ENCODE assay signal across 25 cellular contexts in the genomic region with DNA sequence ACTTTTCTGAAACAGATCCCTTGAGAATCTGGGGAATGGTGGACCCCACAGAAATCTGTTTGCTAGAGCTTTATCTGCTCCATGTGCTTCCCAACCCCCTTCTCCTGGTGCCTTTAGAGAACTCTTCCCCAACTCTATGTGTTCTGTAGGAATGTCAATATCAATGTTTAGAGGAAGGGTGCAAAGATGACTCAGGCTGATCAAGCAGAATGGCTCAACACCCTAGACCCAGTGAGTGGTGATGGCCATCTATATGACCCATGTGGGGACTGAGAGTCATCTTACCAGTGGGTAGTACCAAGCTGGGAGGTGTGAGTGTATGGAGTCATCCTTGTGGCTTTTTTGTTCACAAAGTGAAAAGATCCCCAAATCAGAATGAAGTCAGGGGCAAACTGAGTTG.
A peak's percentile ranks its signal among the peaks of the same experiment; 100 is the strongest.
DNase-seq lines count a peak whose midpoint lies in the region; ATAC-seq, FAIRE-seq and TF ChIP-seq lines count a peak whose summit lies in the region.
"Had no signal": no experiment of that assay in that cellular context is flagged by ENCODE, and none has a peak within 500 bp of the region (broad histone marks: within the 10 kb centered on the region; RNA-seq: fewer than 3 reads in every experiment).

No MANE protein-coding gene starts in this region.

- H3K4me1 ChIP-seq in PC-3 (ENCODE audit: insufficient read depth, low read length): no peaks in the 10 kb centered on the region
- H3K4me1 ChIP-seq: BE2C, BLaER1 had no signal

- no peaks in the 10 kb centered on the region for H3K9me3 ChIP-seq in PC-3 (ENCODE audit: low read length)
- H3K9me3 ChIP-seq: BE2C, BLaER1 had no signal

- no peak overlapping the region for H2AFZ ChIP-seq in PC-3 (ENCODE audit: low read length)

- H3K36me3 ChIP-seq in PC-3 (ENCODE audit: low read depth, low read length): no peaks in the 10 kb centered on the region
- no peaks in the 10 kb centered on the region for H3K36me3 ChIP-seq in bronchial epithelial cell (ENCODE audit: control insufficient read depth, insufficient read depth, low read length)
- H3K36me3 ChIP-seq: BE2C, BLaER1 had no signal

- no peak overlapping the region for H3K27ac ChIP-seq in PC-3 (ENCODE audit: low read length)
- H3K27ac ChIP-seq: BLaER1 had no signal

- H3K4me3 ChIP-seq in PC-3 (ENCODE audit: low read length) (no peak overlapping the region), bronchial epithelial cell (ENCODE audit: low read depth, low read length) (no peak overlapping the region)
- H3K4me3 ChIP-seq: BLaER1, GM12878 had no signal

- H3K27me3 ChIP-seq in PC-3 (ENCODE audit: low read length) (no peaks in the 10 kb centered on the region), bronchial epithelial cell (ENCODE audit: control insufficient read depth, insufficient read depth, low read length) (no peaks in the 10 kb centered on the region)
- H3K27me3 ChIP-seq: BE2C, BLaER1 had no signal

- no peak overlapping the region for H3K4me2 ChIP-seq in PC-3 (ENCODE audit: low read length)
- H3K4me2 ChIP-seq: BLaER1 had no signal

- H3K9ac ChIP-seq in PC-3 (ENCODE audit: low read length): no peak overlapping the region
- H3K9ac ChIP-seq: BLaER1 had no signal

- TF ChIP-seq CTCF in PC-3 (conservative IDR thresholded peaks at IDR 0.05; ENCODE audit: low read depth, low read length) (no peak), bronchial epithelial cell (IDR thresholded peaks at IDR 0.05; ENCODE audit: insufficient read depth, low read length, severe bottlenecking) (no peak)

- CTCF ChIA-PET in PC-3 (lab: Charles Lee): no interaction called here

- intact Hi-C loops in PC-3 (cut with micrococcal nuclease): no loop called here

- DNase-seq in HT1080 (ENCODE audit: low read depth): peak; percentile 47
- peak; percentile 8 for DNase-seq in PC-3
- DNase-seq in bronchial epithelial cell (ENCODE audit: low read depth): no peak
- DNase-seq in superior temporal gyrus (ENCODE audit: extremely low spot score): no peak
- DNase-seq in left lobe of liver (ENCODE audit: low spot score): no peak
- DNase-seq: 8988T; ACHN; BE2C; C1 segment of cervical spinal cord; CD4-positive, alpha-beta memory T cell; CD4-positive, CD25-positive, alpha-beta regulatory T cell; CD8-positive, alpha-beta memory T cell; COR-L47; DMS 273 treated with DMSO at 0.1 percent for 48 hours; DMS153; DMS53; DMS79; DND-41; EL; GDM1 had no signal

- peak; percentile 92 for FAIRE-seq in bronchial epithelial cell (lab: Jason Lieb, UNC)
- FAIRE-seq: A204.1, GM12878, GM12892, GM18507 had no signal

- no peak for ATAC-seq in PC-3
- ATAC-seq in left lobe of liver: no peak
- ATAC-seq: GM12878 had no signal

- H3K79me2 ChIP-seq in PC-3 (ENCODE audit: low read length): no peaks in the 10 kb centered on the region

- H3K9me2 ChIP-seq in PC-3 (replicated peaks; ENCODE audit: low read length): no peaks in the 10 kb centered on the region

- POLR2A ChIA-PET in PC-3 (lab: Charles Lee; ENCODE audit: unreplicated experiment): no interaction called here

- no TSS peak for BruUV-seq in PC-3 (replicated peaks; lab: Mats Ljungman, UMichigan)

- H3F3A ChIP-seq in PC-3 (ENCODE audit: low read length, unreplicated experiment): no peaks in the 10 kb centered on the region

- no peaks in the 10 kb centered on the region for H4K20me1 ChIP-seq in PC-3 (ENCODE audit: low read length)
- H4K20me1 ChIP-seq: BLaER1 had no signal

Comparison
In these comparisons a context has a peak if more than half of its experiments do, and no peak if none do; other contexts are left out.
1. DNase-seq: peak in HT1080 (single experiment) and PC-3 (single experiment); none in bronchial epithelial cell (single experiment), superior temporal gyrus (single experiment) and left lobe of liver (single experiment).